Comparison of ENCODE assay signal across 12 cellular contexts in genomic region chr7:116574025-116574822, GRCh38. TPM values are rescaled to one million over a fixed set of nuclear protein-coding genes. Genes with fewer than 3 reads are reported as not detected.
DNase-seq lines count a peak whose midpoint lies in the region; ATAC-seq and TF ChIP-seq lines count a peak whose summit lies in the region.
"Had no signal": no experiment of that assay in that cellular context is flagged by ENCODE, and none has a peak within 500 bp of the region (broad histone marks: within the 10 kb centered on the region; RNA-seq: fewer than 3 reads in every experiment).

No MANE protein-coding gene starts in this region.

- TF ChIP-seq CTCF in HFFc6 (IDR thresholded peaks at IDR 0.05) (no peak), natural killer cell (IDR thresholded peaks at IDR 0.05) (no peak)

- H3K36me3 Mint-ChIP-seq in HFFc6 (ENCODE audit: low read depth) (peaks cover 10% of the 10 kb centered on the region), T-helper 17 cell (ENCODE audit: low read depth) (peaks cover 4% of the 10 kb centered on the region), natural killer cell (no peaks in the 10 kb centered on the region)

- H3K4me3 Mint-ChIP-seq in HFFc6, result no peak overlapping the region
- H3K4me3 Mint-ChIP-seq in T-helper 17 cell, result no peak overlapping the region
- H3K4me3 Mint-ChIP-seq in natural killer cell, result no peak overlapping the region

- ATAC-seq in GM18511 (IDR thresholded peaks at IDR 0.05; ENCODE audit: unreplicated experiment) (peak; percentile 51), T-helper 17 cell (no peak), natural killer cell (no peak)
- ATAC-seq: sciatic nerve had no signal

- DNase-seq in HFFc6 (no peak), RPMI7951 (ENCODE audit: low read depth) (peak; percentile 47), myocyte (ENCODE audit: low read depth) (peak; percentile 67), posterior vena cava (ENCODE audit: low spot score) (no peak), T-helper 17 cell (no peak), natural killer cell (no peak)
- no peak for DNase-seq in activated naive CD4-positive, alpha-beta T cell (lab: John Stamatoyannopoulos, UW)
- DNase-seq: NCI-H2227 treated with DMSO at 0.1 percent for 48 hours had no signal

- intact Hi-C loops in posterior vena cava (cut with DNase I), result no loop called here
- intact Hi-C loops in natural killer cell (cut with micrococcal nuclease), result no loop called here

- H3K9me3 Mint-ChIP-seq in HFFc6 (peaks cover 4% of the 10 kb centered on the region; the same call in 1 of the 2 replicates), natural killer cell (no peaks in the 10 kb centered on the region)
- H3K9me3 Mint-ChIP-seq: IgD-negative memory B cell had no signal

- H3K27ac Mint-ChIP-seq in HFFc6 (peak overlapping the region; percentile 85), T-helper 17 cell (no peak overlapping the region), natural killer cell (no peak overlapping the region)
- H3K27ac Mint-ChIP-seq: IgD-negative memory B cell had no signal

- H3K4me1 Mint-ChIP-seq in HFFc6 (ENCODE audit: low read depth), result peaks cover 99% of the 10 kb centered on the region
- H3K4me1 Mint-ChIP-seq in T-helper 17 cell, result no peaks in the 10 kb centered on the region
- no peaks in the 10 kb centered on the region for H3K4me1 Mint-ChIP-seq in natural killer cell

- no peaks in the 10 kb centered on the region for H3K9me3 ChIP-seq in T-helper 17 cell (ENCODE audit: control insufficient read depth, low read length, poor library complexity, severe bottlenecking)
- H3K9me3 ChIP-seq: ascending aorta had no signal

- no peaks in the 10 kb centered on the region; the same call in 1 of the 2 replicates for H3K27me3 Mint-ChIP-seq in HFFc6 (ENCODE audit: insufficient read depth)
- peaks cover 50% of the 10 kb centered on the region for H3K27me3 Mint-ChIP-seq in T-helper 17 cell
- H3K27me3 Mint-ChIP-seq in natural killer cell (ENCODE audit: low read depth in 2 of 2), result peaks cover 16 to 19% of the 10 kb centered on the region in 2 donors

RNA-seq across cellular contexts. Expression of gene CAV1, which starts 49.4 kb away (rescaled TPM):
- 1,000 to 10,000 TPM in 5 of 6 experiments, 100 to 1,000 TPM in 1; 938 to 1,171 (median 1,076) TPM for total RNA-seq in HFFc6 (2021; fragmentation: NEBNext Ultra II Directional; extraction: Animal tissue kit (Norgen Biotek cat#: 25700))
- total RNA-seq in RPMI7951 (2014; rRNA removed; shearing (Covaris generic)), result 250 and 313 TPM in 2 replicates
- total RNA-seq in myocyte (213 and 259 TPM in 2 replicates), posterior vena cava (100 to 1,000 TPM; 226 to 291 TPM), T-helper 17 cell (under 1 TPM; 0.30 to 0.57 TPM), natural killer cell (not detected)
- polyA plus RNA-seq in myocyte (2012), result 443 TPM

Comparison
In these comparisons a context has a peak if more than half of its experiments do, and no peak if none do; other contexts are left out.
1. DNase-seq: peak in RPMI7951 (single experiment) and myocyte (single experiment); none in HFFc6 (single experiment), activated naive CD4-positive, alpha-beta T cell (0 of 4), posterior vena cava (single experiment), T-helper 17 cell (0 of 3) and natural killer cell (single experiment).
2. RNA of gene CAV1, which starts 49.4 kb away (total RNA-seq): 938 to 1,171 TPM in HFFc6, 250 to 313 TPM in RPMI7951, 226 to 291 TPM in posterior vena cava and 213 to 259 TPM in myocyte; 0.30 to 0.57 TPM in T-helper 17 cell and not detected in natural killer cell; every median in the first group is over 100 times any median in the second.